ENCODE assay signal across 8 cellular contexts in genomic region chr2:122451040-122451439, GRCh38.
DNase-seq lines count a peak whose midpoint lies in the region; ATAC-seq, FAIRE-seq and TF ChIP-seq lines count a peak whose summit lies in the region.

No MANE protein-coding gene starts in this region.

- no peak overlapping the region for H3K27ac ChIP-seq in CD4-positive, alpha-beta memory T cell (ENCODE audit: low read depth, low read length)

- H3K4me3 ChIP-seq in bronchial epithelial cell (ENCODE audit: low read depth, low read length), result no peak overlapping the region
- H3K4me3 ChIP-seq in CD4-positive, alpha-beta memory T cell (ENCODE audit: low read length in 2 of 2), result no peak overlapping the region

- POLR2A ChIA-PET in CD4-positive, alpha-beta memory T cell (lab: Charles Lee; ENCODE audit: partially characterized antibody), result no interaction called here

- H3K27me3 ChIP-seq in bronchial epithelial cell (ENCODE audit: control insufficient read depth, insufficient read depth, low read length), result no peaks in the 10 kb centered on the region
- H3K27me3 ChIP-seq in CD4-positive, alpha-beta memory T cell (ENCODE audit: insufficient read depth, low read length), result no peaks in the 10 kb centered on the region

- H3K36me3 Mint-ChIP-seq in CD4-positive, alpha-beta memory T cell, result no peaks in the 10 kb centered on the region

- DNase-seq in COLO829 (ENCODE audit: low spot score) (peak; percentile 16), NCI-H1694 (lab: John Stamatoyannopoulos, UW) (peak; percentile 38), bronchial epithelial cell (ENCODE audit: low read depth) (peak; percentile 33), putamen (ENCODE audit: low spot score) (peak; percentile 2)
- no peak for DNase-seq in CD4-positive, alpha-beta memory T cell
- DNase-seq in activated T-cell treated with anti-CD3 and anti-CD28 coated beads, Interleukin-2, amount 50 U/mL, for 48 hours, result no peak

- no peaks in the 10 kb centered on the region for H3K36me3 ChIP-seq in bronchial epithelial cell (ENCODE audit: control insufficient read depth, insufficient read depth, low read length)
- no peaks in the 10 kb centered on the region for H3K36me3 ChIP-seq in CD4-positive, alpha-beta memory T cell (ENCODE audit: insufficient read depth, low read length)

- ATAC-seq in GM21529 (IDR thresholded peaks at IDR 0.05; ENCODE audit: unreplicated experiment) (peak; percentile 79), GM19463 (IDR thresholded peaks at IDR 0.05; ENCODE audit: unreplicated experiment) (no peak)

- no peaks in the 10 kb centered on the region for H3K4me1 ChIP-seq in CD4-positive, alpha-beta memory T cell (ENCODE audit: insufficient read depth, low read length)

- peaks cover 1 to 2% of the 10 kb centered on the region in 2 donors for H3K27me3 Mint-ChIP-seq in CD4-positive, alpha-beta memory T cell

- CTCF ChIA-PET in CD4-positive, alpha-beta memory T cell (lab: Charles Lee; ENCODE audit: partially characterized antibody), result no interaction called here

- FAIRE-seq in bronchial epithelial cell (lab: Jason Lieb, UNC), result peak; percentile 87

- peak; percentile 63 for TF ChIP-seq CTCF in bronchial epithelial cell (IDR thresholded peaks at IDR 0.05; ENCODE audit: insufficient read depth, low read length, severe bottlenecking)

- H3K4me1 Mint-ChIP-seq in CD4-positive, alpha-beta memory T cell, result no peaks in the 10 kb centered on the region

- peaks cover 2 to 17% (median 11%) of the 10 kb centered on the region in 8 donors for H3K9me3 Mint-ChIP-seq in CD4-positive, alpha-beta memory T cell

- intact Hi-C loops in CD4-positive, alpha-beta memory T cell (cut with micrococcal nuclease), result loop anchor here (5.0 kb wide), 1 partner anchor 474 kb away; no protein-coding TSS in a partner anchor

- no peak overlapping the region for H3K4me3 Mint-ChIP-seq in CD4-positive, alpha-beta memory T cell

- H3K9me3 ChIP-seq in CD4-positive, alpha-beta memory T cell (ENCODE audit: control insufficient read depth in 1 of 2, low read length in 2 of 2), result no peaks in the 10 kb centered on the region

- H3K27ac Mint-ChIP-seq in CD4-positive, alpha-beta memory T cell, result no peak overlapping the region

Comparison
In these comparisons a context has a peak if more than half of its experiments do, and no peak if none do; other contexts are left out.
1. DNase-seq: peak in COLO829 (single experiment), NCI-H1694 (single experiment), bronchial epithelial cell (single experiment) and putamen (single experiment); none in CD4-positive, alpha-beta memory T cell (0 of 5) and activated T-cell treated with anti-CD3 and anti-CD28 coated beads, Interleukin-2, amount 50 U/mL, for 48 hours (0 of 2).